1 cellular context compared by ENCODE assay signal in the genomic region with DNA sequence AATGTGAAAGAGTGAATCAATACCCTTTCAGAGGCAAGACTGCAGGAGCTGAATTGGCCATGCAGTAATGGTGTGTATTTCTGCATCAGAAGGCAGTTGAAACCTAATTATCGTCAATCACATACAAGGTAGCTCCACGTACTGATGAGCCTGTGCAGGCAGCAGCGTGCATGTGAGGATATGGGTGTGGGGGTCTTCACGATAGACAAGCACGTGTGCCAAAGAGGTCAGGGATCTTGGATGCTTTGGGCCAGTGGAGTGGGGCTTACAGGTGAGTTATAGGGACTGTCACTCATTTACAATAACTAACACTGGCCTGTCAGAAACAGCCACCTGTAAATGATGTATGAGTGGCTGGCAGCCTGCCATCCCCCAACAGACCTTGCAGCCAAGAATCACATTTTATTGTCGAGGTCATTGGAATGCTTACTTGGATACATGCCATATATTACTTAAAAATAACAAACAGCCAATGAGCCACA.
TF ChIP-seq lines count a peak whose summit lies in the region.

No MANE protein-coding gene starts in this region.

TF ChIP-seq in HEK293, 187 proteins besides CTCF, POLR2A, EP300 and RAD21 (continued from another document):
- TF ChIP-seq ZBTB11 (tag by site-specific recombination; conservative IDR thresholded peaks at IDR 0.05; ENCODE audit: low read depth) (no peak), ZNF223 (tag by site-specific recombination; IDR thresholded peaks at IDR 0.05) (no peak), ZNF433 (tag by site-specific recombination; IDR thresholded peaks at IDR 0.05; ENCODE audit: low read depth) (no peak), ZNF585B (tag by site-specific recombination; IDR thresholded peaks at IDR 0.05) (no peak), WT1 (tag by site-specific recombination; IDR thresholded peaks at IDR 0.05) (no peak), KLF1 (tag by site-specific recombination; IDR thresholded peaks at IDR 0.05) (no peak), ZNF561 (tag by site-specific recombination; IDR thresholded peaks at IDR 0.05; ENCODE audit: borderline replicate concordance) (0 out of 2 replicates have a peak, but pooled peaks have one; percentile 32), ZNF776 (tag by site-specific recombination; IDR thresholded peaks at IDR 0.05; ENCODE audit: borderline replicate concordance) (no peak), ZNF514 (tag by site-specific recombination; IDR thresholded peaks at IDR 0.05) (no peak), ZBTB1 (tag by site-specific recombination; IDR thresholded peaks at IDR 0.05) (no peak), ZNF350 (tag by site-specific recombination; IDR thresholded peaks at IDR 0.05) (no peak), ZNF169 (tag by site-specific recombination; IDR thresholded peaks at IDR 0.05) (no peak), ZFP69B (tag by site-specific recombination; IDR thresholded peaks at IDR 0.05) (no peak), ZNF324 (tag by site-specific recombination; IDR thresholded peaks at IDR 0.05) (0 out of 2 replicates have a peak, but pooled peaks have one; percentile 22), ZNF2 (tag by site-specific recombination; IDR thresholded peaks at IDR 0.05) (no peak), ZNF510 (tag by site-specific recombination; IDR thresholded peaks at IDR 0.05; ENCODE audit: insufficient replicate concordance) (no peak), ZNF623 (tag by site-specific recombination; IDR thresholded peaks at IDR 0.05) (no peak), ZNF48 (tag by site-specific recombination; IDR thresholded peaks at IDR 0.05) (no peak), ZNF248 (tag by site-specific recombination; IDR thresholded peaks at IDR 0.05) (no peak), EGR2 (tag by site-specific recombination; IDR thresholded peaks at IDR 0.05; ENCODE audit: low read depth) (no peak), ZNF354C (tag by site-specific recombination; IDR thresholded peaks at IDR 0.05; ENCODE audit: borderline replicate concordance, low read depth) (no peak), ZNF114 (tag by site-specific recombination; IDR thresholded peaks at IDR 0.05) (no peak), GLI2 (tag by site-specific recombination; IDR thresholded peaks at IDR 0.05; ENCODE audit: borderline replicate concordance, low read depth) (no peak), GLI4 (tag by site-specific recombination; IDR thresholded peaks at IDR 0.05) (no peak), ZNF473 (tag by site-specific recombination; IDR thresholded peaks at IDR 0.05) (no peak), ZNF677 (tag by site-specific recombination; IDR thresholded peaks at IDR 0.05) (no peak), ZNF660 (tag by site-specific recombination; IDR thresholded peaks at IDR 0.05) (0 out of 2 replicates have a peak, but pooled peaks have one; percentile 27), ZNF148 (tag by site-specific recombination; IDR thresholded peaks at IDR 0.05; ENCODE audit: borderline replicate concordance) (no peak), GFI1B (tag by site-specific recombination; IDR thresholded peaks at IDR 0.05) (no peak), ATF2 (tag by site-specific recombination; IDR thresholded peaks at IDR 0.05; ENCODE audit: low read depth) (no peak), HOXA7 (CRISPR knock-in tag; IDR thresholded peaks at IDR 0.05; ENCODE audit: borderline replicate concordance) (no peak), BCL11A (tag by site-specific recombination; IDR thresholded peaks at IDR 0.05; ENCODE audit: low read depth) (0 out of 2 replicates have a peak, but pooled peaks have one; percentile 25), ZNF645 (tag by site-specific recombination; IDR thresholded peaks at IDR 0.05) (no peak), ZNF341 (tag by site-specific recombination; IDR thresholded peaks at IDR 0.05; ENCODE audit: low read depth) (no peak), ZNF768 (tag by site-specific recombination; IDR thresholded peaks at IDR 0.05) (no peak), BCL11B (tag by site-specific recombination; IDR thresholded peaks at IDR 0.05; ENCODE audit: low read depth) (no peak), ZNF174 (tag by site-specific recombination; IDR thresholded peaks at IDR 0.05) (no peak), HOXC10 (CRISPR knock-in tag; IDR thresholded peaks at IDR 0.05) (no peak)
- TF ChIP-seq, protein P1, sequence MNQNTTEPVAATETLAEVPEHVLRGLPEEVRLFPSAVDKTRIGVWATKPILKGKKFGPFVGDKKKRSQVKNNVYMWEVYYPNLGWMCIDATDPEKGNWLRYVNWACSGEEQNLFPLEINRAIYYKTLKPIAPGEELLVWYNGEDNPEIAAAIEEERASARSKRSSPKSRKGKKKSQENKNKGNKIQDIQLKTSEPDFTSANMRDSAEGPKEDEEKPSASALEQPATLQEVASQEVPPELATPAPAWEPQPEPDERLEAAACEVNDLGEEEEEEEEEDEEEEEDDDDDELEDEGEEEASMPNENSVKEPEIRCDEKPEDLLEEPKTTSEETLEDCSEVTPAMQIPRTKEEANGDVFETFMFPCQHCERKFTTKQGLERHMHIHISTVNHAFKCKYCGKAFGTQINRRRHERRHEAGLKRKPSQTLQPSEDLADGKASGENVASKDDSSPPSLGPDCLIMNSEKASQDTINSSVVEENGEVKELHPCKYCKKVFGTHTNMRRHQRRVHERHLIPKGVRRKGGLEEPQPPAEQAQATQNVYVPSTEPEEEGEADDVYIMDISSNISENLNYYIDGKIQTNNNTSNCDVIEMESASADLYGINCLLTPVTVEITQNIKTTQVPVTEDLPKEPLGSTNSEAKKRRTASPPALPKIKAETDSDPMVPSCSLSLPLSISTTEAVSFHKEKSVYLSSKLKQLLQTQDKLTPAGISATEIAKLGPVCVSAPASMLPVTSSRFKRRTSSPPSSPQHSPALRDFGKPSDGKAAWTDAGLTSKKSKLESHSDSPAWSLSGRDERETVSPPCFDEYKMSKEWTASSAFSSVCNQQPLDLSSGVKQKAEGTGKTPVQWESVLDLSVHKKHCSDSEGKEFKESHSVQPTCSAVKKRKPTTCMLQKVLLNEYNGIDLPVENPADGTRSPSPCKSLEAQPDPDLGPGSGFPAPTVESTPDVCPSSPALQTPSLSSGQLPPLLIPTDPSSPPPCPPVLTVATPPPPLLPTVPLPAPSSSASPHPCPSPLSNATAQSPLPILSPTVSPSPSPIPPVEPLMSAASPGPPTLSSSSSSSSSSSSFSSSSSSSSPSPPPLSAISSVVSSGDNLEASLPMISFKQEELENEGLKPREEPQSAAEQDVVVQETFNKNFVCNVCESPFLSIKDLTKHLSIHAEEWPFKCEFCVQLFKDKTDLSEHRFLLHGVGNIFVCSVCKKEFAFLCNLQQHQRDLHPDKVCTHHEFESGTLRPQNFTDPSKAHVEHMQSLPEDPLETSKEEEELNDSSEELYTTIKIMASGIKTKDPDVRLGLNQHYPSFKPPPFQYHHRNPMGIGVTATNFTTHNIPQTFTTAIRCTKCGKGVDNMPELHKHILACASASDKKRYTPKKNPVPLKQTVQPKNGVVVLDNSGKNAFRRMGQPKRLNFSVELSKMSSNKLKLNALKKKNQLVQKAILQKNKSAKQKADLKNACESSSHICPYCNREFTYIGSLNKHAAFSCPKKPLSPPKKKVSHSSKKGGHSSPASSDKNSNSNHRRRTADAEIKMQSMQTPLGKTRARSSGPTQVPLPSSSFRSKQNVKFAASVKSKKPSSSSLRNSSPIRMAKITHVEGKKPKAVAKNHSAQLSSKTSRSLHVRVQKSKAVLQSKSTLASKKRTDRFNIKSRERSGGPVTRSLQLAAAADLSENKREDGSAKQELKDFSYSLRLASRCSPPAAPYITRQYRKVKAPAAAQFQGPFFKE (tag by site-specific recombination; IDR thresholded peaks at IDR 0.05; ENCODE audit: borderline replicate concordance) = no peak
- TF ChIP-seq, protein P2, sequence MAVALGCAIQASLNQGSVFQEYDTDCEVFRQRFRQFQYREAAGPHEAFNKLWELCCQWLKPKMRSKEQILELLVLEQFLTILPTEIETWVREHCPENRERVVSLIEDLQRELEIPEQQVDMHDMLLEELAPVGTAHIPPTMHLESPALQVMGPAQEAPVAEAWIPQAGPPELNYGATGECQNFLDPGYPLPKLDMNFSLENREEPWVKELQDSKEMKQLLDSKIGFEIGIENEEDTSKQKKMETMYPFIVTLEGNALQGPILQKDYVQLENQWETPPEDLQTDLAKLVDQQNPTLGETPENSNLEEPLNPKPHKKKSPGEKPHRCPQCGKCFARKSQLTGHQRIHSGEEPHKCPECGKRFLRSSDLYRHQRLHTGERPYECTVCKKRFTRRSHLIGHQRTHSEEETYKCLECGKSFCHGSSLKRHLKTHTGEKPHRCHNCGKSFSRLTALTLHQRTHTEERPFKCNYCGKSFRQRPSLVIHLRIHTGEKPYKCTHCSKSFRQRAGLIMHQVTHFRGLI (tag by site-specific recombination; IDR thresholded peaks at IDR 0.05) = no peak
- TF ChIP-seq, protein P3, sequence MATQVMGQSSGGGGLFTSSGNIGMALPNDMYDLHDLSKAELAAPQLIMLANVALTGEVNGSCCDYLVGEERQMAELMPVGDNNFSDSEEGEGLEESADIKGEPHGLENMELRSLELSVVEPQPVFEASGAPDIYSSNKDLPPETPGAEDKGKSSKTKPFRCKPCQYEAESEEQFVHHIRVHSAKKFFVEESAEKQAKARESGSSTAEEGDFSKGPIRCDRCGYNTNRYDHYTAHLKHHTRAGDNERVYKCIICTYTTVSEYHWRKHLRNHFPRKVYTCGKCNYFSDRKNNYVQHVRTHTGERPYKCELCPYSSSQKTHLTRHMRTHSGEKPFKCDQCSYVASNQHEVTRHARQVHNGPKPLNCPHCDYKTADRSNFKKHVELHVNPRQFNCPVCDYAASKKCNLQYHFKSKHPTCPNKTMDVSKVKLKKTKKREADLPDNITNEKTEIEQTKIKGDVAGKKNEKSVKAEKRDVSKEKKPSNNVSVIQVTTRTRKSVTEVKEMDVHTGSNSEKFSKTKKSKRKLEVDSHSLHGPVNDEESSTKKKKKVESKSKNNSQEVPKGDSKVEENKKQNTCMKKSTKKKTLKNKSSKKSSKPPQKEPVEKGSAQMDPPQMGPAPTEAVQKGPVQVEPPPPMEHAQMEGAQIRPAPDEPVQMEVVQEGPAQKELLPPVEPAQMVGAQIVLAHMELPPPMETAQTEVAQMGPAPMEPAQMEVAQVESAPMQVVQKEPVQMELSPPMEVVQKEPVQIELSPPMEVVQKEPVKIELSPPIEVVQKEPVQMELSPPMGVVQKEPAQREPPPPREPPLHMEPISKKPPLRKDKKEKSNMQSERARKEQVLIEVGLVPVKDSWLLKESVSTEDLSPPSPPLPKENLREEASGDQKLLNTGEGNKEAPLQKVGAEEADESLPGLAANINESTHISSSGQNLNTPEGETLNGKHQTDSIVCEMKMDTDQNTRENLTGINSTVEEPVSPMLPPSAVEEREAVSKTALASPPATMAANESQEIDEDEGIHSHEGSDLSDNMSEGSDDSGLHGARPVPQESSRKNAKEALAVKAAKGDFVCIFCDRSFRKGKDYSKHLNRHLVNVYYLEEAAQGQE (tag by site-specific recombination; IDR thresholded peaks at IDR 0.05) = no peak
